16 cellular contexts compared by ENCODE assay signal in genomic region chr2:159071190-159071915, GRCh38.
DNase-seq lines count a peak whose midpoint lies in the region; ATAC-seq, FAIRE-seq and TF ChIP-seq lines count a peak whose summit lies in the region.
"Had no signal": no experiment of that assay in that cellular context is flagged by ENCODE, and none has a peak within 500 bp of the region (broad histone marks: within the 10 kb centered on the region; RNA-seq: fewer than 3 reads in every experiment).

No MANE protein-coding gene starts in this region.

- in situ Hi-C loops in K562 (cut with MboI), result no loop called here

- FAIRE-seq in K562 (lab: Jason Lieb, UNC), result no peak

- H4K20me1 ChIP-seq in K562 (replicated peaks; ENCODE audit: control insufficient read depth, insufficient read depth, low read length), result no peaks in the 10 kb centered on the region

- peak; percentile 67 for DNase-seq in GM04504 (ENCODE audit: low read depth)
- no peak for DNase-seq in K562 (ENCODE audit: extremely low read depth in 1 of 4, low spot score in 3 of 4)
- peak; percentile 91 for DNase-seq in foreskin melanocyte
- DNase-seq in superior temporal gyrus (ENCODE audit: extremely low spot score), result peak; percentile 55
- no peak for DNase-seq in erythroblast (lab: John Stamatoyannopoulos, UW)
- DNase-seq in left lung, result no peak
- DNase-seq in T-cell, result no peak
- DNase-seq: activated CD4-positive, alpha-beta T cell treated with anti-CD3 and anti-CD28 coated beads for 1 hour; activated naive CD4-positive, alpha-beta T cell treated with anti-CD3 and anti-CD28 coated beads, Interleukin-2, amount 10 ng/mL, durations not matched to agents 7 days and 5 days; dermis blood vessel endothelial cell; immature natural killer cell; KG1; NCI-H510A; occipital lobe; spleen; stimulated activated naive CD8-positive, alpha-beta T cell treated with anti-CD3 and anti-CD28 coated beads, Interleukin-15, amount 100 ng/mL, for 72 hours had no signal

- H2AFZ ChIP-seq in K562 (ENCODE audit: low read depth, low read length), result peak overlapping the region; percentile 89

- no peak for TF ChIP-seq POLR2A in K562 (conservative IDR thresholded peaks at IDR 0.05)
- no peak for TF ChIP-seq POLR2A in erythroblast (IDR thresholded peaks at IDR 0.05; ENCODE audit: low read length)

- POLR2A ChIA-PET in K562 (lab: Yijun Ruan, JAX) (interaction anchor here (0.9 kb wide), 1 partner anchor 20 kb away, joined by 4 read pairs; no protein-coding TSS in a partner anchor), T-cell (lab: Charles Lee) (no interaction called here)

- TF ChIP-seq RAD21 in K562 (CRISPR knock-in tag; conservative IDR thresholded peaks at IDR 0.05 in 1 of 2, IDR thresholded peaks at IDR 0.05 in 1 of 2), result no peak

- peaks cover 4 to 8% of the 10 kb centered on the region in 2 experiments for H3K4me1 ChIP-seq in K562 (replicated peaks in 1 of 2; ENCODE audit: control insufficient read depth in 2 of 2, insufficient read depth in 2 of 2, low read length in 2 of 2)
- peaks cover 0 to 10% of the 10 kb centered on the region in 2 donors for H3K4me1 ChIP-seq in left lung

- WGBS in K562 (ENCODE audit: insufficient coverage, low coverage, missing lambda C conversion rate), result 22% methylated on average over 2 of the region's 2 CpGs

- H3K4me1 Mint-ChIP-seq in T-cell, result no peaks in the 10 kb centered on the region
- H3K4me1 Mint-ChIP-seq: activated naive CD4-positive, alpha-beta T cell treated with anti-CD3 and anti-CD28 coated beads, Interleukin-2, amount 10 ng/mL, durations not matched to agents 7 days and 5 days; immature natural killer cell; stimulated activated naive CD8-positive, alpha-beta T cell treated with anti-CD3 and anti-CD28 coated beads, Interleukin-15, amount 100 ng/mL, for 72 hours had no signal

- H3K27me3 Mint-ChIP-seq in T-cell, result no peaks in the 10 kb centered on the region
- H3K27me3 Mint-ChIP-seq: activated naive CD4-positive, alpha-beta T cell treated with anti-CD3 and anti-CD28 coated beads, Interleukin-2, amount 10 ng/mL, durations not matched to agents 7 days and 5 days; stimulated activated naive CD8-positive, alpha-beta T cell treated with anti-CD3 and anti-CD28 coated beads, Interleukin-15, amount 100 ng/mL, for 72 hours had no signal

- H3K4me3 ChIP-seq in K562 (no peak overlapping the region), left lung (no peak overlapping the region)
- H3K4me3 ChIP-seq: spleen had no signal

- TF ChIP-seq CTCF in K562 (IDR thresholded peaks at IDR 0.05 in 2 of 3, conservative IDR thresholded peaks at IDR 0.05 in 1 of 3; ENCODE audit: insufficient read depth in 2 of 3, low read depth in 1 of 3, low read length in 3 of 3), result no peak
- TF ChIP-seq CTCF in left lung (IDR thresholded peaks at IDR 0.05), result peak in 1 of 2 donors; percentile 12

- CTCF ChIA-PET in K562 (lab: Yijun Ruan, JAX; ENCODE audit: low intra/inter-chr PET ratio), result no interaction called here
- CTCF ChIA-PET in T-cell (lab: Charles Lee), result no interaction called here

- ATAC-seq in K562, result no peak
- ATAC-seq in left lung, result no peak
- ATAC-seq in T-cell (replicated peaks in 1 of 4), result no peak
- ATAC-seq: stimulated activated naive CD8-positive, alpha-beta T cell treated with anti-CD3 and anti-CD28 coated beads, Interleukin-15, amount 100 ng/mL, for 72 hours had no signal

- no peak for TF ChIP-seq EP300 in K562 (IDR thresholded peaks at IDR 0.05; ENCODE audit: low read length)

- no peaks in the 10 kb centered on the region for H3K9me1 ChIP-seq in K562 (ENCODE audit: control insufficient read depth, insufficient read depth, low read length)

- BruUV-seq in K562 (replicated peaks; lab: Mats Ljungman, UMichigan), result no TSS peak

- no peaks in the 10 kb centered on the region for H3K36me3 ChIP-seq in K562 (ENCODE audit: control insufficient read depth, insufficient read depth, low read length)
- no peaks in the 10 kb centered on the region for H3K36me3 ChIP-seq in left lung
- H3K36me3 ChIP-seq: spleen had no signal

- H3K27ac ChIP-seq in K562 (ENCODE audit: extremely low read depth, low read depth, low read length) (no peak overlapping the region), left lung (no peak overlapping the region)

- H3K4me3 Mint-ChIP-seq in T-cell, result no peak overlapping the region
- H3K4me3 Mint-ChIP-seq: activated naive CD4-positive, alpha-beta T cell treated with anti-CD3 and anti-CD28 coated beads, Interleukin-2, amount 10 ng/mL, durations not matched to agents 7 days and 5 days; immature natural killer cell; stimulated activated naive CD8-positive, alpha-beta T cell treated with anti-CD3 and anti-CD28 coated beads, Interleukin-15, amount 100 ng/mL, for 72 hours had no signal

- H3K9me3 ChIP-seq in K562 (replicated peaks; ENCODE audit: control insufficient read depth, insufficient read depth, low read depth, low read length), result no peaks in the 10 kb centered on the region
- H3K9me3 ChIP-seq in left lung, result no peaks in the 10 kb centered on the region
- H3K9me3 ChIP-seq: spleen had no signal

- H3K9me3 Mint-ChIP-seq in T-cell, result no peaks in the 10 kb centered on the region
- H3K9me3 Mint-ChIP-seq: activated naive CD4-positive, alpha-beta T cell treated with anti-CD3 and anti-CD28 coated beads, Interleukin-2, amount 10 ng/mL, durations not matched to agents 7 days and 5 days; immature natural killer cell; stimulated activated naive CD8-positive, alpha-beta T cell treated with anti-CD3 and anti-CD28 coated beads, Interleukin-15, amount 100 ng/mL, for 72 hours had no signal

- H3K79me2 ChIP-seq in K562 (ENCODE audit: control insufficient read depth, insufficient read depth, low read length), result no peaks in the 10 kb centered on the region

- intact Hi-C loops in K562 (cut with micrococcal nuclease) (no loop called here), left lung (cut with DNase I) (no loop called here)

- no peak overlapping the region for H3K4me2 ChIP-seq in K562 (ENCODE audit: insufficient read depth, low read length)

- no peak overlapping the region for H3K9ac ChIP-seq in K562 (ENCODE audit: insufficient read depth in 1 of 2, low read depth in 2 of 2, low read length in 2 of 2)

- H3K27me3 ChIP-seq in K562 (ENCODE audit: control insufficient read depth in 2 of 2, insufficient read depth in 2 of 2, low read length in 2 of 2) (no peaks in the 10 kb centered on the region), left lung (no peaks in the 10 kb centered on the region)
- H3K27me3 ChIP-seq: spleen had no signal

- H3K36me3 Mint-ChIP-seq in T-cell, result no peaks in the 10 kb centered on the region
- H3K36me3 Mint-ChIP-seq: activated naive CD4-positive, alpha-beta T cell treated with anti-CD3 and anti-CD28 coated beads, Interleukin-2, amount 10 ng/mL, durations not matched to agents 7 days and 5 days; immature natural killer cell had no signal

- H3K27ac Mint-ChIP-seq in T-cell, result no peak overlapping the region
- H3K27ac Mint-ChIP-seq: activated naive CD4-positive, alpha-beta T cell treated with anti-CD3 and anti-CD28 coated beads, Interleukin-2, amount 10 ng/mL, durations not matched to agents 7 days and 5 days; immature natural killer cell; stimulated activated naive CD8-positive, alpha-beta T cell treated with anti-CD3 and anti-CD28 coated beads, Interleukin-15, amount 100 ng/mL, for 72 hours had no signal

TF ChIP-seq in K562, 482 proteins besides CTCF, POLR2A, EP300 and RAD21:
- TF ChIP-seq IRF2 (CRISPR knock-in tag; IDR thresholded peaks at IDR 0.05) (no peak), FOXJ3 (CRISPR knock-in tag; IDR thresholded peaks at IDR 0.05) (no peak), SUPT5H (IDR thresholded peaks at IDR 0.05) (no peak), THAP7 (CRISPR knock-in tag; IDR thresholded peaks at IDR 0.05) (no peak), NCOA1 (IDR thresholded peaks at IDR 0.05; ENCODE audit: low read depth) (no peak)
TF ChIP-seq in K562: peak in this region for 0.

Comparison
In these comparisons a context has a peak if more than half of its experiments do, and no peak if none do; other contexts are left out.
1. DNase-seq: peak in GM04504 (single experiment), foreskin melanocyte (single experiment) and superior temporal gyrus (single experiment); none in K562 (0 of 4), erythroblast (0 of 2), left lung (0 of 2) and T-cell (0 of 34).